In genomic region chr5:77775773-77776605, GRCh38 we compare ENCODE assay signal across 8 cellular contexts. TPM values are rescaled to one million over a fixed set of nuclear protein-coding genes. Genes with fewer than 3 reads are reported as not detected.
A peak's percentile ranks its signal among the peaks of the same experiment; 100 is the strongest.
DNase-seq lines count a peak whose midpoint lies in the region; ATAC-seq and TF ChIP-seq lines count a peak whose summit lies in the region.

A gene with protein sequence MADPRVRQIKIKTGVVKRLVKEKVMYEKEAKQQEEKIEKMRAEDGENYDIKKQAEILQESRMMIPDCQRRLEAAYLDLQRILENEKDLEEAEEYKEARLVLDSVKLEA (minus strand): TSS chr5:77776339. CDS start chr5:77776257, 82 bp downstream.

- H3K4me3 Mint-ChIP-seq in progenitor cell of endocrine pancreas (ENCODE audit: low read depth): peak within 1 kb of the TSS; percentile 88

- H3K4me3 ChIP-seq in adrenal gland (peak within 1 kb of the TSS; percentile 6 to 71 (median 45)), heart right ventricle (peak within 1 kb of the TSS; percentile 25 to 90 (median 77)), upper lobe of right lung (peak within 1 kb of the TSS; percentile 75)

- H3K4me1 Mint-ChIP-seq in progenitor cell of endocrine pancreas (ENCODE audit: low read depth): peaks cover 31% of the 10 kb centered on the region

- H3K36me3 ChIP-seq in adrenal gland (replicated peaks in 1 of 2) (no peaks in the 10 kb centered on the region), heart right ventricle (peaks cover 0 to 11% (median 0%) of the 10 kb centered on the region in 9 donors), upper lobe of right lung (no peaks in the 10 kb centered on the region)

- TF ChIP-seq CTCF in GM13977 (IDR thresholded peaks at IDR 0.05; ENCODE audit: extremely low read depth, insufficient read depth, missing control alignments): peak; percentile 32
- peak in 3 of 6 experiments; percentile 14 to 51 (median 33) for TF ChIP-seq CTCF in adrenal gland (IDR thresholded peaks at IDR 0.05)
- peak in 7 of 9 donors; percentile 19 to 42 (median 32) for TF ChIP-seq CTCF in heart right ventricle (IDR thresholded peaks at IDR 0.05)
- peak; percentile 51 for TF ChIP-seq CTCF in progenitor cell of endocrine pancreas (IDR thresholded peaks at IDR 0.05; ENCODE audit: unreplicated experiment)
- TF ChIP-seq CTCF in upper lobe of right lung (IDR thresholded peaks at IDR 0.05): peak; percentile 35

- ATAC-seq in HG02870 (IDR thresholded peaks at IDR 0.05; ENCODE audit: unreplicated experiment) (peak; percentile 87), heart right ventricle (peak; percentile 98 to 100 (median 98)), upper lobe of right lung (peak; percentile 97)

- H3K36me3 Mint-ChIP-seq in progenitor cell of endocrine pancreas (ENCODE audit: insufficient read depth): peaks cover 11% of the 10 kb centered on the region

- DNase-seq in GM13977 (ENCODE audit: low spot score) (peak; percentile 87), NCI-H146 (lab: John Stamatoyannopoulos, UW) (peak; percentile 89), T-helper 1 cell (peak; percentile 84 to 93 (median 86)), adrenal gland (peak; percentile 86 to 92 (median 88)), heart right ventricle (peak; percentile 85 to 91), progenitor cell of endocrine pancreas (ENCODE audit: low spot score, unreplicated experiment) (peak; percentile 80), upper lobe of right lung (peak; percentile 95)

- H3K9me3 ChIP-seq in adrenal gland (replicated peaks in 1 of 3) (no peaks in the 10 kb centered on the region), heart right ventricle (no peaks in the 10 kb centered on the region), upper lobe of right lung (no peaks in the 10 kb centered on the region)

- H3K27me3 ChIP-seq in adrenal gland (no peaks in the 10 kb centered on the region), heart right ventricle (no peaks in the 10 kb centered on the region), upper lobe of right lung (no peaks in the 10 kb centered on the region)

- in situ Hi-C loops in GM13977 (cut with MboI; ENCODE audit: low pct_unique_long_range_greater_than_20kb, low sequenced_read_pairs, unreplicated experiment): no loop called here

- H3K4me1 ChIP-seq in adrenal gland (replicated peaks in 1 of 2) (peaks cover 31 to 51% of the 10 kb centered on the region in 2 donors), heart right ventricle (peaks cover 0 to 48% (median 42%) of the 10 kb centered on the region in 9 donors), upper lobe of right lung (peaks cover 27% of the 10 kb centered on the region)

- H3K9me3 Mint-ChIP-seq in progenitor cell of endocrine pancreas (ENCODE audit: low read depth): no peaks in the 10 kb centered on the region

- H3K27ac Mint-ChIP-seq in progenitor cell of endocrine pancreas: peak within 1 kb of the TSS; percentile 98

- peaks cover 6% of the 10 kb centered on the region for H3K27me3 Mint-ChIP-seq in progenitor cell of endocrine pancreas

- TF ChIP-seq POLR2A in adrenal gland (IDR thresholded peaks at IDR 0.05): peak; percentile 84 to 90

- peak within 1 kb of the TSS; percentile 92 to 99 (median 97) for H3K27ac ChIP-seq in adrenal gland
- H3K27ac ChIP-seq in heart right ventricle: peak within 1 kb of the TSS; percentile 77 to 98 (median 92)
- H3K27ac ChIP-seq in upper lobe of right lung: peak within 1 kb of the TSS; percentile 97

- intact Hi-C loops in adrenal gland (cut with DNase I) (no loop called here), heart right ventricle (cut with DNase I) (no loop called here), upper lobe of right lung (cut with DNase I) (no loop called here)

- 0 to 1% (median 0%) methylated on average over 10 to 92 of the region's 92 CpGs for WGBS in adrenal gland, 4 donors
- 0 to 1% methylated on average over 92 of the region's 92 CpGs for WGBS in heart right ventricle, 2 donors

RNA-seq across cellular contexts. Expression of the gene that starts here (rescaled TPM):
- 100 to 1,000 TPM; 197 to 595 (median 278) TPM for total RNA-seq in adrenal gland
- 100 to 1,000 TPM; 184 to 457 (median 311) TPM for polyA plus RNA-seq in adrenal gland
- total RNA-seq in heart right ventricle: 100 to 1,000 TPM; 111 to 164 (median 147) TPM
- 100 to 1,000 TPM in 1 of 2 donors, 10 to 100 TPM in 1; 66.6 to 171 TPM for polyA plus RNA-seq in heart right ventricle
- total RNA-seq in progenitor cell of endocrine pancreas: 243 and 264 TPM in 2 replicates
- 120 TPM for total RNA-seq in upper lobe of right lung

Comparison
In these comparisons a context has a peak if more than half of its experiments do, and no peak if none do; other contexts are left out.
1. Peak in every context shown above with its lines: DNase-seq, ATAC-seq, H3K4me3 ChIP-seq and H3K27ac ChIP-seq.